In genomic region chr11:14669958-14670357, GRCh38 we compare ENCODE assay signal across 21 cellular contexts.
"Had no signal": no experiment of that assay in that cellular context is flagged by ENCODE, and none has a peak within 500 bp of the region (broad histone marks: within the 10 kb centered on the region; RNA-seq: fewer than 3 reads in every experiment).

No MANE protein-coding gene starts in this region.

- H3K4me1 ChIP-seq: ascending aorta, breast epithelium, gastroesophageal sphincter, heart right ventricle had no signal

- H3K4me3 Mint-ChIP-seq: dendritic cell treated with granulocyte-macrophage colony-stimulating factor and Interleukin-4, amounts not matched to agents 40 ng/mL and 50 ng/mL, for 4 days; effector memory CD8-positive, alpha-beta T cell; naive B cell; stimulated activated memory B cell treated with anti-CD40 and anti-IgM and Interleukin-4, amounts not matched to agents 10 μg/mL and 1 μg/mL and 100 μg/mL, for 72 hours had no signal

- ATAC-seq: activated CD4-positive, CD25-positive, alpha-beta regulatory T cell treated with anti-CD3 and anti-CD28 coated beads, Interleukin-2, amount 50 U/mL, for 24 hours; gastroesophageal sphincter; heart right ventricle; left colon; stimulated activated memory B cell treated with anti-CD40 and anti-IgM and Interleukin-4, amounts not matched to agents 10 μg/mL and 1 μg/mL and 100 μg/mL, for 72 hours had no signal

- H3K27me3 ChIP-seq: ascending aorta, breast epithelium, gastroesophageal sphincter, heart right ventricle, neutrophil, transverse colon had no signal

- H3K4me3 ChIP-seq: ascending aorta, breast epithelium, gastroesophageal sphincter, heart right ventricle, transverse colon had no signal

- H3K36me3 ChIP-seq: ascending aorta, breast epithelium, gastroesophageal sphincter, heart right ventricle, neutrophil, transverse colon had no signal

- DNase-seq: activated CD4-positive, alpha-beta T cell treated with anti-CD3 and anti-CD28 coated beads, Interleukin-2, amount 50 U/mL, for 4 hours; activated effector memory CD4-positive, alpha-beta T cell treated with anti-CD3 and anti-CD28 coated beads, Interleukin-2, amount 50 U/mL, for 16 hours; activated T-cell treated with anti-CD3 and anti-CD28 coated beads for 4 hours; effector memory CD8-positive, alpha-beta T cell; heart right ventricle; left colon; naive B cell; posterior cingulate gyrus; retina; stimulated activated CD4-positive, alpha-beta T cell treated with anti-CD3 and anti-CD28 coated beads, Interleukin-2, amount 100 ng/mL, for 48 hours; substantia nigra; T-helper 1 cell; T1000; transverse colon had no signal

- H3K27ac ChIP-seq: ascending aorta, breast epithelium, gastroesophageal sphincter, heart right ventricle, neutrophil had no signal

- H3K9me3 Mint-ChIP-seq: dendritic cell treated with granulocyte-macrophage colony-stimulating factor and Interleukin-4, amounts not matched to agents 40 ng/mL and 50 ng/mL, for 4 days; effector memory CD8-positive, alpha-beta T cell; stimulated activated memory B cell treated with anti-CD40 and anti-IgM and Interleukin-4, amounts not matched to agents 10 μg/mL and 1 μg/mL and 100 μg/mL, for 72 hours had no signal

- H3K27ac Mint-ChIP-seq: dendritic cell treated with granulocyte-macrophage colony-stimulating factor and Interleukin-4, amounts not matched to agents 40 ng/mL and 50 ng/mL, for 4 days; naive B cell had no signal

- H3K36me3 Mint-ChIP-seq: naive B cell; stimulated activated memory B cell treated with anti-CD40 and anti-IgM and Interleukin-4, amounts not matched to agents 10 μg/mL and 1 μg/mL and 100 μg/mL, for 72 hours had no signal

- H3K27me3 Mint-ChIP-seq: dendritic cell treated with granulocyte-macrophage colony-stimulating factor and Interleukin-4, amounts not matched to agents 40 ng/mL and 50 ng/mL, for 4 days; effector memory CD8-positive, alpha-beta T cell; naive B cell; stimulated activated memory B cell treated with anti-CD40 and anti-IgM and Interleukin-4, amounts not matched to agents 10 μg/mL and 1 μg/mL and 100 μg/mL, for 72 hours had no signal

- H3K9me3 ChIP-seq: ascending aorta, breast epithelium, gastroesophageal sphincter, heart right ventricle, neutrophil, transverse colon had no signal
